Comparison of ENCODE assay signal across 1 cellular context in genomic region chr19:2469102-2469914, GRCh38.
A peak's percentile ranks its signal among the peaks of the same experiment; 100 is the strongest.
TF ChIP-seq lines count a peak whose summit lies in the region.

No MANE protein-coding gene starts in this region.

TF ChIP-seq in endothelial cell of umbilical vein, 7 proteins besides CTCF, POLR2A, EP300 and RAD21:
- TF ChIP-seq FOS (IDR thresholded peaks at IDR 0.05; ENCODE audit: borderline replicate concordance, insufficient read depth, low read length) = peak; percentile 55
- TF ChIP-seq JUN (IDR thresholded peaks at IDR 0.05; ENCODE audit: borderline replicate concordance, insufficient read depth, insufficient read length, low read depth) = peak; percentile 52
- no peak for TF ChIP-seq GATA2 (IDR thresholded peaks at IDR 0.05; ENCODE audit: insufficient read depth, insufficient read length, low read depth, low read length)
